1 cellular context compared by ENCODE assay signal in genomic region chr21:29657228-29657989, GRCh38.
TF ChIP-seq lines count a peak whose summit lies in the region.

No MANE protein-coding gene starts in this region.

TF ChIP-seq in K562, 482 proteins besides CTCF, POLR2A, EP300 and RAD21 (continued from another document and continues in another):
- TF ChIP-seq PBX2 (CRISPR knock-in tag; IDR thresholded peaks at IDR 0.05; ENCODE audit: low read depth) (no peak), PBX2 (tag; conservative IDR thresholded peaks at IDR 0.05; ENCODE audit: low read depth) (peak; percentile 86), IRF1 (CRISPR knock-in tag; IDR thresholded peaks at IDR 0.05; ENCODE audit: borderline replicate concordance) (no peak), ARID3B (CRISPR knock-in tag; IDR thresholded peaks at IDR 0.05; ENCODE audit: borderline replicate concordance) (no peak), RBM25 (IDR thresholded peaks at IDR 0.05; ENCODE audit: low read depth, low read length, severe bottlenecking) (no peak), STAG1 (CRISPR knock-in tag; IDR thresholded peaks at IDR 0.05; ENCODE audit: borderline replicate concordance) (no peak), ZNF280B (CRISPR knock-in tag; IDR thresholded peaks at IDR 0.05) (no peak), MXD1 (CRISPR knock-in tag; IDR thresholded peaks at IDR 0.05; ENCODE audit: borderline replicate concordance, poor library complexity, severe bottlenecking) (no peak), ZNF512 (tag; IDR thresholded peaks at IDR 0.05) (no peak), ZNF780A (CRISPR knock-in tag; IDR thresholded peaks at IDR 0.05) (no peak), ESRRB (CRISPR knock-in tag; IDR thresholded peaks at IDR 0.05; ENCODE audit: borderline replicate concordance) (no peak), ZNF696 (CRISPR knock-in tag; conservative IDR thresholded peaks at IDR 0.05) (no peak), STAT5A (IDR thresholded peaks at IDR 0.05; ENCODE audit: borderline replicate concordance, low read length) (no peak), SRSF7 (optimal IDR thresholded peaks at IDR 0.05; ENCODE audit: low read depth, low read length) (no peak), MAFK (IDR thresholded peaks at IDR 0.05; ENCODE audit: low read length) (no peak), E4F1 (CRISPR knock-in tag; IDR thresholded peaks at IDR 0.05; ENCODE audit: borderline replicate concordance) (no peak), DNMT1 (IDR thresholded peaks at IDR 0.05) (no peak), ARID4B (CRISPR knock-in tag; IDR thresholded peaks at IDR 0.05) (no peak), NBN (IDR thresholded peaks at IDR 0.05; ENCODE audit: low read depth) (peak; percentile 36; the same call in 1 of the 2 replicates), ZNF217 (CRISPR knock-in tag; IDR thresholded peaks at IDR 0.05) (no peak), PCBP1 (IDR thresholded peaks at IDR 0.05; ENCODE audit: low read depth, low read length, poor library complexity, severe bottlenecking) (no peak), MXI1 (IDR thresholded peaks at IDR 0.05; ENCODE audit: low read depth, low read length) (no peak), ELK3 (CRISPR knock-in tag; IDR thresholded peaks at IDR 0.05) (no peak), RERE (CRISPR knock-in tag; IDR thresholded peaks at IDR 0.05; ENCODE audit: borderline replicate concordance) (no peak), SFPQ (IDR thresholded peaks at IDR 0.05; ENCODE audit: low read depth, low read length) (no peak), RNF2 (IDR thresholded peaks at IDR 0.05) (no peak), ZKSCAN3 (CRISPR knock-in tag; IDR thresholded peaks at IDR 0.05) (no peak), BACH1 (tag; IDR thresholded peaks at IDR 0.05) (no peak)
